Comparison of ENCODE assay signal across 6 cellular contexts in the genomic region with DNA sequence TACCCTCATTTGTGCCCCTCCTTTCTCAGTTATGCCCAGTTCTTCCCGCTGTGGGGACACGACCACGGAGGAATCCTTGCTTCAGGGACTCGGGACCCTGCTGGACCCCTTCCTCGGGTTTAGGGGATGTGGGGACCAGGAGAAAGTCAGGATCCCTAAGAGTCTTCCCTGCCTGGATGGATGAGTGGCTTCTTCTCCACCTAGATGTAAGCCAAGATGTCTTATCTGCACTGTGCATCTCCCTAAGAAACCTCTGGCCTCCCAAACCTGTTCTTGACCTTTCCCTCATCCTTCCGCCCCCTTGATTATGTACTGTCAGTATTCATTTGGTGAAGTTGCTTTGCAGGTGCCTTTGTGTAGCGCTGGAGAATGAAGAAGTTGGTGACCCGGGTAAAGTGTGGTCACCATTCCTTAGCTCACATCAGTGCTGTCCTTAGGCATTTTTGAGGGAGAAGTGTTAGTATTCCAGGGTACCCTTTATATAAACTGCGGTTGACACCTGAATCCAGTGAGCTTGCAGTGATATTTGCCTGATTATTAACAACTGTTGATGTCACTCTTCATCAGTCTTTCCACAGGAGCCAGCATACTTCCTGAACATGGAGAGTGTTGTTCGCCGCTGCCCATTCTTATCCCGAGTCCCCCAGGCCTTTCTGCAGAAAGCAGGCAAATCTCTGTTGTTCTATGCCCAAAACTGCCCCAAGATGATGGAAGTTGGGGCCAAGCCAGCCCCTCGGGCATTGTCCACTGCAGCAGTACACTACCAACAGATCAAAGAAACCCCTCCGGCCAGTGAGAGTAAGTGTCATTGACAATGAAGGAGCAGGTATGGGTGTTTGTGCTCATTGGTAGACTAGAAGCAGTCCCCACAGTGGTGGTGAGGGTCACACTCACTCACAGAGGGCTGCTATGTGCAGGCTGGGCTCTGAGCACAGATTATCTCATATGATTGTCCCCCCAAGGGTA. TPM values are rescaled to one million over a fixed set of nuclear protein-coding genes. Genes with fewer than 3 reads are reported as not detected.
DNase-seq lines count a peak whose midpoint lies in the region; ATAC-seq lines count a peak whose summit lies in the region.

No MANE protein-coding gene starts in this region.

- no peaks in the 10 kb centered on the region for H3K27me3 ChIP-seq in CD8-positive, alpha-beta memory T cell (ENCODE audit: insufficient read depth, low read length, poor library complexity, severe bottlenecking)

- POLR2A ChIA-PET in CD8-positive, alpha-beta memory T cell (lab: Charles Lee), result no interaction called here
- POLR2A ChIA-PET in activated CD8-positive, alpha-beta T cell treated with anti-CD3 and anti-CD28 coated beads, Interleukin-2, amount 10 ng/mL, durations not matched to agents 7 days and 5 days (lab: Charles Lee), result no interaction called here

- intact Hi-C loops in sciatic nerve (cut with DNase I), result no loop called here

- H3K27ac ChIP-seq in CD8-positive, alpha-beta memory T cell (ENCODE audit: low read depth, low read length), result peak overlapping the region; percentile 78

- peaks cover 0 to 1% of the 10 kb centered on the region in 2 donors for H3K27me3 Mint-ChIP-seq in CD8-positive, alpha-beta memory T cell
- H3K27me3 Mint-ChIP-seq in activated CD8-positive, alpha-beta T cell treated with anti-CD3 and anti-CD28 coated beads, Interleukin-2, amount 10 ng/mL, durations not matched to agents 7 days and 5 days (ENCODE audit: low read depth), result no peaks in the 10 kb centered on the region

- H3K36me3 ChIP-seq in CD8-positive, alpha-beta memory T cell (ENCODE audit: insufficient read depth, low read length), result peaks cover 16% of the 10 kb centered on the region

- no peak for DNase-seq in CD8-positive, alpha-beta memory T cell
- DNase-seq in activated CD8-positive, alpha-beta T cell treated with anti-CD3 and anti-CD28 coated beads, Interleukin-2, amount 10 ng/mL, durations not matched to agents 7 days and 5 days, result no peak
- DNase-seq in lung microvascular endothelial cell (ENCODE audit: low read depth in 2 of 2) (peak; percentile 35 to 77), sciatic nerve (ENCODE audit: low spot score) (no peak), 8988T (no peak)

- peak overlapping the region; percentile 95 for H3K4me3 ChIP-seq in CD8-positive, alpha-beta memory T cell (ENCODE audit: low read length)

- H3K9me3 ChIP-seq in CD8-positive, alpha-beta memory T cell (ENCODE audit: low read length), result no peaks in the 10 kb centered on the region

- peaks cover 36 to 61% (median 54%) of the 10 kb centered on the region in 3 donors for H3K4me1 Mint-ChIP-seq in CD8-positive, alpha-beta memory T cell
- H3K4me1 Mint-ChIP-seq in activated CD8-positive, alpha-beta T cell treated with anti-CD3 and anti-CD28 coated beads, Interleukin-2, amount 10 ng/mL, durations not matched to agents 7 days and 5 days (ENCODE audit: low read depth), result peaks cover 63% of the 10 kb centered on the region

- H3K4me3 Mint-ChIP-seq in CD8-positive, alpha-beta memory T cell, result peak overlapping the region; percentile 86 to 99 (median 97)
- peak overlapping the region; percentile 94 for H3K4me3 Mint-ChIP-seq in activated CD8-positive, alpha-beta T cell treated with anti-CD3 and anti-CD28 coated beads, Interleukin-2, amount 10 ng/mL, durations not matched to agents 7 days and 5 days

- H3K27ac Mint-ChIP-seq in CD8-positive, alpha-beta memory T cell, result peak overlapping the region; percentile 86 to 98 (median 96)
- H3K27ac Mint-ChIP-seq in activated CD8-positive, alpha-beta T cell treated with anti-CD3 and anti-CD28 coated beads, Interleukin-2, amount 10 ng/mL, durations not matched to agents 7 days and 5 days, result peak overlapping the region; percentile 90

- CTCF ChIA-PET in CD8-positive, alpha-beta memory T cell (lab: Charles Lee), result no interaction called here
- CTCF ChIA-PET in activated CD8-positive, alpha-beta T cell treated with anti-CD3 and anti-CD28 coated beads, Interleukin-2, amount 10 ng/mL, durations not matched to agents 7 days and 5 days (lab: Charles Lee), result interaction anchor here (1.5 kb wide), 1 partner anchor 21 kb away, joined by 8 read pairs; no protein-coding TSS in a partner anchor

- peaks cover 4 to 42% (median 8%) of the 10 kb centered on the region in 3 donors for H3K36me3 Mint-ChIP-seq in CD8-positive, alpha-beta memory T cell
- H3K36me3 Mint-ChIP-seq in activated CD8-positive, alpha-beta T cell treated with anti-CD3 and anti-CD28 coated beads, Interleukin-2, amount 10 ng/mL, durations not matched to agents 7 days and 5 days (ENCODE audit: low read depth), result peaks cover 46% of the 10 kb centered on the region

- ATAC-seq in activated CD8-positive, alpha-beta T cell treated with anti-CD3 and anti-CD28 coated beads, Interleukin-2, amount 10 ng/mL, durations not matched to agents 7 days and 5 days, result no peak
- ATAC-seq in sciatic nerve (no peak), HG03432 (IDR thresholded peaks at IDR 0.05; ENCODE audit: unreplicated experiment) (no peak)

- H3K9me3 Mint-ChIP-seq in CD8-positive, alpha-beta memory T cell, result no peaks in the 10 kb centered on the region
- no peaks in the 10 kb centered on the region for H3K9me3 Mint-ChIP-seq in activated CD8-positive, alpha-beta T cell treated with anti-CD3 and anti-CD28 coated beads, Interleukin-2, amount 10 ng/mL, durations not matched to agents 7 days and 5 days (ENCODE audit: insufficient read depth)

- H3K4me1 ChIP-seq in CD8-positive, alpha-beta memory T cell (ENCODE audit: insufficient read depth, low read length), result peaks cover 33% of the 10 kb centered on the region

RNA-seq across cellular contexts. Expression of gene ALAS1, which starts 1.0 kb away (rescaled TPM):
- total RNA-seq in CD8-positive, alpha-beta memory T cell, result 10 to 100 TPM; 72.2 to 73.0 TPM
- polyA plus RNA-seq in CD8-positive, alpha-beta memory T cell, result 32.9 TPM
- total RNA-seq in activated CD8-positive, alpha-beta T cell treated with anti-CD3 and anti-CD28 coated beads, Interleukin-2, amount 10 ng/mL, durations not matched to agents 7 days and 5 days, result 10 to 100 TPM; 57.7 to 60.8 TPM
- total RNA-seq in lung microvascular endothelial cell (28.4 and 35.5 TPM in 2 replicates), sciatic nerve (39.1 TPM)

RNA-seq across cellular contexts. Expression of gene TLR9, which starts 26.5 kb away (rescaled TPM):
- total RNA-seq in CD8-positive, alpha-beta memory T cell, result under 1 TPM; 0.16 to 0.22 TPM
- polyA plus RNA-seq in CD8-positive, alpha-beta memory T cell, result 0.16 TPM
- total RNA-seq in activated CD8-positive, alpha-beta T cell treated with anti-CD3 and anti-CD28 coated beads, Interleukin-2, amount 10 ng/mL, durations not matched to agents 7 days and 5 days, result under 1 TPM; 0.52 to 0.79 TPM
- total RNA-seq in lung microvascular endothelial cell, result not detected in 2 replicates
- total RNA-seq in sciatic nerve, result 1.1 TPM

RNA-seq across cellular contexts. Expression of gene TWF2, which starts 40.0 kb away (rescaled TPM):
- 100 to 1,000 TPM in 1 of 2 experiments, 10 to 100 TPM in 1; 98.2 to 101 TPM for total RNA-seq in CD8-positive, alpha-beta memory T cell
- 138 TPM for polyA plus RNA-seq in CD8-positive, alpha-beta memory T cell
- 100 to 1,000 TPM; 154 to 162 TPM for total RNA-seq in activated CD8-positive, alpha-beta T cell treated with anti-CD3 and anti-CD28 coated beads, Interleukin-2, amount 10 ng/mL, durations not matched to agents 7 days and 5 days
- 74.6 and 102 TPM in 2 replicates for total RNA-seq in lung microvascular endothelial cell
- 39.8 TPM for total RNA-seq in sciatic nerve

RNA-seq across cellular contexts. Expression of gene POC1A, which starts 44.7 kb away (rescaled TPM):
- total RNA-seq in CD8-positive, alpha-beta memory T cell, result 10 to 100 TPM; 22.6 to 22.7 TPM
- polyA plus RNA-seq in CD8-positive, alpha-beta memory T cell, result 1.5 TPM
- 10 to 100 TPM; 31.7 to 32.3 TPM for total RNA-seq in activated CD8-positive, alpha-beta T cell treated with anti-CD3 and anti-CD28 coated beads, Interleukin-2, amount 10 ng/mL, durations not matched to agents 7 days and 5 days
- total RNA-seq in lung microvascular endothelial cell (4.0 and 8.7 TPM in 2 replicates), sciatic nerve (2.1 TPM)

RNA-seq across cellular contexts. Expression of gene PPM1M, which starts 46.6 kb away (rescaled TPM):
- total RNA-seq in CD8-positive, alpha-beta memory T cell, result 10 to 100 TPM; 56.6 to 60.8 TPM
- 81.8 TPM for polyA plus RNA-seq in CD8-positive, alpha-beta memory T cell
- total RNA-seq in activated CD8-positive, alpha-beta T cell treated with anti-CD3 and anti-CD28 coated beads, Interleukin-2, amount 10 ng/mL, durations not matched to agents 7 days and 5 days, result 10 to 100 TPM; 90.7 to 91.9 TPM
- total RNA-seq in lung microvascular endothelial cell (10.9 and 14.3 TPM in 2 replicates), sciatic nerve (36.9 TPM)

Comparison
In these comparisons a context has a peak if more than half of its experiments do, and no peak if none do; other contexts are left out.
1. DNase-seq: peak in lung microvascular endothelial cell (2 of 2); none in CD8-positive, alpha-beta memory T cell (0 of 5), activated CD8-positive, alpha-beta T cell treated with anti-CD3 and anti-CD28 coated beads, Interleukin-2, amount 10 ng/mL, durations not matched to agents 7 days and 5 days (single experiment), sciatic nerve (single experiment) and 8988T (single experiment).